9 cellular contexts compared by ENCODE assay signal in genomic region chr5:140243855-140244254, GRCh38. TPM values are rescaled to one million over a fixed set of nuclear protein-coding genes. Genes with fewer than 3 reads are reported as not detected.
A peak's percentile ranks its signal among the peaks of the same experiment; 100 is the strongest.
DNase-seq lines count a peak whose midpoint lies in the region; TF ChIP-seq lines count a peak whose summit lies in the region.
"Had no signal": no experiment of that assay in that cellular context is flagged by ENCODE, and none has a peak within 500 bp of the region (broad histone marks: within the 10 kb centered on the region; RNA-seq: fewer than 3 reads in every experiment).

No MANE protein-coding gene starts in this region.

- no peak overlapping the region for H3K27ac Mint-ChIP-seq in activated CD4-positive, alpha-beta memory T cell treated with anti-CD3 and anti-CD28 coated beads for 36 hours
- H3K27ac Mint-ChIP-seq in activated T-cell treated with anti-CD3 and anti-CD28 coated beads, Interleukin-2, amount 50 U/mL, for 24 hours = no peak overlapping the region

- peaks cover 9% of the 10 kb centered on the region for H3K36me3 Mint-ChIP-seq in activated CD4-positive, alpha-beta memory T cell treated with anti-CD3 and anti-CD28 coated beads for 36 hours
- peaks cover 27% of the 10 kb centered on the region for H3K36me3 Mint-ChIP-seq in activated T-cell treated with anti-CD3 and anti-CD28 coated beads, Interleukin-2, amount 50 U/mL, for 24 hours (ENCODE audit: low read depth)

- peaks cover 39 to 52% of the 10 kb centered on the region in 2 experiments for H3K4me1 ChIP-seq in neutrophil (ENCODE audit: control insufficient read depth in 1 of 2, insufficient read depth in 1 of 2, low read depth in 1 of 2, low read length in 1 of 2)

- H3K4me3 Mint-ChIP-seq in activated CD4-positive, alpha-beta memory T cell treated with anti-CD3 and anti-CD28 coated beads for 36 hours = no peak overlapping the region
- H3K4me3 Mint-ChIP-seq in activated T-cell treated with anti-CD3 and anti-CD28 coated beads, Interleukin-2, amount 50 U/mL, for 24 hours = no peak overlapping the region

- no peak overlapping the region for H3K4me3 ChIP-seq in neutrophil (ENCODE audit: low read depth in 1 of 2, low read length in 1 of 2)
- H3K4me3 ChIP-seq: GM23248 had no signal

- CTCF ChIA-PET in activated CD4-positive, alpha-beta memory T cell treated with anti-CD3 and anti-CD28 coated beads for 36 hours (lab: Charles Lee) = interaction anchor here (0.7 to 14.1 kb wide), 39 partner anchors 8 to 476 kb away, joined by 3 to 744 read pairs (median 5); partner anchors contain the start of genes ANKHD1, HBEGF, PFDN1 and SLC4A9

- H3K36me3 ChIP-seq in neutrophil = peaks cover 36% of the 10 kb centered on the region

- H3K9me3 Mint-ChIP-seq in activated CD4-positive, alpha-beta memory T cell treated with anti-CD3 and anti-CD28 coated beads for 36 hours = no peaks in the 10 kb centered on the region
- no peaks in the 10 kb centered on the region for H3K9me3 Mint-ChIP-seq in activated T-cell treated with anti-CD3 and anti-CD28 coated beads, Interleukin-2, amount 50 U/mL, for 24 hours

- H3K27me3 Mint-ChIP-seq in activated CD4-positive, alpha-beta memory T cell treated with anti-CD3 and anti-CD28 coated beads for 36 hours = no peaks in the 10 kb centered on the region
- H3K27me3 Mint-ChIP-seq in activated T-cell treated with anti-CD3 and anti-CD28 coated beads, Interleukin-2, amount 50 U/mL, for 24 hours = no peaks in the 10 kb centered on the region

- DNase-seq in DMS53 treated with DMSO at 0.1 percent for 48 hours (lab: John Stamatoyannopoulos, UW; ENCODE audit: unreplicated experiment) = peak; percentile 89
- peak; percentile 58 for DNase-seq in NCI-H1417 treated with DMSO at 0.1 percent for 48 hours (lab: John Stamatoyannopoulos, UW)
- peak; percentile 92 for DNase-seq in NCI-H774 (lab: John Stamatoyannopoulos, UW)
- no peak for DNase-seq in SK-N-DZ (ENCODE audit: low spot score)
- no peak for DNase-seq in activated CD4-positive, alpha-beta memory T cell treated with anti-CD3 and anti-CD28 coated beads for 36 hours
- DNase-seq in NK-92 treated with Interleukin-12 subunit alpha and Interleukin-12 subunit beta, amount 100 ng/mL, for 24 hours (lab: John Stamatoyannopoulos, UW) = no peak
- DNase-seq in activated T-cell treated with anti-CD3 and anti-CD28 coated beads, Interleukin-2, amount 50 U/mL, for 24 hours = no peak

- no peaks in the 10 kb centered on the region for H3K27me3 ChIP-seq in neutrophil

- POLR2A ChIA-PET in activated CD4-positive, alpha-beta memory T cell treated with anti-CD3 and anti-CD28 coated beads for 36 hours (lab: Charles Lee) = interaction anchor here (0.7 kb wide), 1 partner anchor 391 kb away, joined by 3 read pairs; no protein-coding TSS in a partner anchor

- intact Hi-C loops in activated CD4-positive, alpha-beta memory T cell treated with anti-CD3 and anti-CD28 coated beads for 36 hours (cut with micrococcal nuclease) = loop anchor here (1.0 to 5.0 kb wide), 4 partner anchors 107 to 478 kb away; partner anchors contain the start of gene TMCO6

- H3K27ac ChIP-seq in neutrophil = peak overlapping the region; percentile 13
- H3K27ac ChIP-seq: GM23248 had no signal

- H3K4me1 Mint-ChIP-seq in activated CD4-positive, alpha-beta memory T cell treated with anti-CD3 and anti-CD28 coated beads for 36 hours (ENCODE audit: low read depth) = peaks cover 20% of the 10 kb centered on the region
- H3K4me1 Mint-ChIP-seq in activated T-cell treated with anti-CD3 and anti-CD28 coated beads, Interleukin-2, amount 50 U/mL, for 24 hours (ENCODE audit: low read depth) = peaks cover 26% of the 10 kb centered on the region

- H3K9me3 ChIP-seq in neutrophil = no peaks in the 10 kb centered on the region

- no peak for TF ChIP-seq CTCF in neutrophil (IDR thresholded peaks at IDR 0.05)

RNA-seq across cellular contexts. Expression of gene PFDN1, which starts 59.0 kb away (rescaled TPM):
- polyA plus RNA-seq in SK-N-DZ (2014; cell fraction: cytosol; rRNA removed) = 95.2 and 109 TPM in 2 replicates
- polyA plus RNA-seq in SK-N-DZ (2014; cell fraction: nucleus; rRNA removed) = 47.4 and 63.7 TPM in 2 replicates
- 10 to 100 TPM; 50.1 to 54.6 TPM for total RNA-seq in activated CD4-positive, alpha-beta memory T cell treated with anti-CD3 and anti-CD28 coated beads for 36 hours

Comparison
In these comparisons a context has a peak if more than half of its experiments do, and no peak if none do; other contexts are left out.
1. DNase-seq: peak in DMS53 treated with DMSO at 0.1 percent for 48 hours (single experiment), NCI-H1417 treated with DMSO at 0.1 percent for 48 hours (single experiment) and NCI-H774 (single experiment); none in SK-N-DZ (single experiment), activated CD4-positive, alpha-beta memory T cell treated with anti-CD3 and anti-CD28 coated beads for 36 hours (single experiment), NK-92 treated with Interleukin-12 subunit alpha and Interleukin-12 subunit beta, amount 100 ng/mL, for 24 hours (single experiment) and activated T-cell treated with anti-CD3 and anti-CD28 coated beads, Interleukin-2, amount 50 U/mL, for 24 hours (single experiment).